In the genomic region with DNA sequence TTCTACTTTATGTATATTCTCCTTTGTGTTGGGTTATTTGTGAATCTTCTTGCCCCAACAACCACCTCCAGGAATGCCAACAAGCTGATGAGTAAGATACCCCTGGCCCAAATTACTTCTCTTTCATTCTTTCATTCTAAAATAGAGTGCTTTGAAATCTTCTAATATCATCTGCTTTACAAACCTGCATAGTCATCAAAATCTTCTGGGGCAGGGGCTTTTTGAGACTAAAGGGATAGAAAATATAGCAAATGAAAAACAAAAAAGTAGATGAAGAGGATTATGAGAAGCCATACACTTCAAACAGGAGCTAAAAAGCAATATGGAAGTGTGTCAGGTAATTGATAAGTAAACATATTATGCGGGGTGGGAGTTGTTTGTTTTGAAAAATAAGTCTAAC, we compare ENCODE assay signal across 1 cellular context.
TF ChIP-seq lines count a peak whose summit lies in the region.

No MANE protein-coding gene starts in this region.

TF ChIP-seq in K562, 482 proteins besides CTCF, POLR2A, EP300 and RAD21 (continued from another document):
- TF ChIP-seq PREB (CRISPR knock-in tag; IDR thresholded peaks at IDR 0.05), result no peak
- peak; percentile 58; the same call in 1 of the 2 replicates for TF ChIP-seq C11orf30 (IDR thresholded peaks at IDR 0.05; ENCODE audit: low read depth)
